8 cellular contexts compared by ENCODE assay signal in the genomic region with DNA sequence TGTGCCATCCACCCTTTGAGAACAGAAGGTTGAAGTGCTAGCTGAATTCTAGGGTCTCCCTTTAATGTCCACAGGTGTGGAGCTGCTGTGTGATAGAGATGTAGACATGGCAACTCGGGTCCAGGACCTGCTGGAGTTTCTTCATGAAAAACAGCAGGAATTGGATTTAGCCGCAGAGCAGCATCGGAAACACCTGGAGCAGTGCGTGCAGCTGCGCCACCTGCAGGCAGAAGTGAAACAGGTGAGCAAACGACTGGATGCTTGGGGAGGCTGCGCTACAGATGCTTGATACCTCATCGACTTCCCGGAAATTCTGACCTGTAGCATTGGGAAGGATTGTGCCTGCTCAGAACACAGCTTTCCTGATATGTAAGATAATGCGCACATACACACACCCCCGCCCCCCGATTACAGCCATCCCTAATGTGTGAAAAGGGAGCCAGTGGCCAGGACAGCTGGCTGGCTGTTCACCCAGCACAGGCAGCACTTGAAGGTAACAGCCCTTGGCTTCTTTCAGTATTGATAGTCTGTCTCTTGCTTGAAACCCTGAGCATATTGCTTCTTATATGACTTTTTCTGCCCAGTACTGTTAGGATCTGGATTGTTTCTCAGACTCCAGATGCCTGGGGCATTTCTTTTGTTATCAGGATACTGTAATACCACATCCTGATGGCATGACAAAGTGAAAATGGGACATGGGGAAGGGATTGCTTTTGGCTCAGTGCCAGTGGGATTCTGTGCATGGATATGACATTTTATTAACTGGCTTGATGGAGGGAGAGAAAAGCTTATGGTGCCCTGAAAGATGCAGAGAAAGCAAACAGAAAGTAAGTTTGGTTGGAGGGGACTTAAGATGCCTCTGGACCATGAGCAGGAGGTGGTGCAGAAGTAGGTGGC.
DNase-seq lines count a peak whose midpoint lies in the region; ATAC-seq, FAIRE-seq and TF ChIP-seq lines count a peak whose summit lies in the region.

No MANE protein-coding gene starts in this region.

- peaks cover 0 to 58% (median 29%) of the 10 kb centered on the region in 4 donors for H3K36me3 ChIP-seq in transverse colon

- peak; percentile 15 to 57; a peak in 3 of 5 replicates for TF ChIP-seq RAD21 in A549 (conservative IDR thresholded peaks at IDR 0.05 in 1 of 2, IDR thresholded peaks at IDR 0.05 in 1 of 2)

- WGBS in A549 (ENCODE audit: missing lambda C conversion rate) = 77% methylated on average over 12 of the region's 12 CpGs
- WGBS in transverse colon (ENCODE audit: low coverage in 1 of 2), 2 donors = 80% methylated on average over 12 of the region's 12 CpGs; no CpG with 5 or more reads in 1 of the 2 donors

- no peaks in the 10 kb centered on the region for H3K27me3 ChIP-seq in transverse colon

- CTCF ChIA-PET in A549 (lab: Yijun Ruan, JAX) = interaction anchor here (0.6 to 5.2 kb wide), 26 partner anchors 8 to 393 kb away, joined by 3 to 42 read pairs (median 4); no protein-coding TSS in a partner anchor

- H3K4me3 ChIP-seq in A549 = no peak overlapping the region
- H3K4me3 ChIP-seq in GM12875 (ENCODE audit: low read depth, low read length) = no peak overlapping the region
- no peak overlapping the region for H3K4me3 ChIP-seq in fibroblast of the aortic adventitia (ENCODE audit: low read depth, low read length)
- no peak overlapping the region for H3K4me3 ChIP-seq in transverse colon

- ATAC-seq in A549 = peak; percentile 41 to 69; a peak in 4 of 6 replicates
- ATAC-seq in GM18502 (IDR thresholded peaks at IDR 0.05; ENCODE audit: poor library complexity, unreplicated experiment) = no peak

- in situ Hi-C loops in transverse colon (cut with MboI; ENCODE audit: low pct_ligation_motif_present in 1 of 4, low pct_unique_long_range_greater_than_20kb in 1 of 4, low sequenced_read_pairs in 3 of 4) = loop anchor here in 3 of 4 donors (25.0 kb wide), 3 partner anchors 272 to 647 kb away; no protein-coding TSS in a partner anchor

- intact Hi-C loops in transverse colon (cut with DNase I; ENCODE audit: low total_unique reads) = no loop called here

- TF ChIP-seq EP300 in A549 (IDR thresholded peaks at IDR 0.05) (no peak), transverse colon (IDR thresholded peaks at IDR 0.05; ENCODE audit: low read depth) (no peak)

- TF ChIP-seq CTCF in A549 (IDR thresholded peaks at IDR 0.05) (peak; percentile 62), GM12875 (IDR thresholded peaks at IDR 0.05; ENCODE audit: borderline replicate concordance, insufficient read depth, low read depth, low read length) (peak; percentile 76), fibroblast of the aortic adventitia (IDR thresholded peaks at IDR 0.05; ENCODE audit: insufficient read depth, low read length) (peak; percentile 46), transverse colon (IDR thresholded peaks at IDR 0.05) (peak; percentile 32 to 40 (median 35))

- no peaks in the 10 kb centered on the region for H3K4me1 ChIP-seq in A549
- no peaks in the 10 kb centered on the region for H3K4me1 ChIP-seq in transverse colon

- H3K27ac ChIP-seq in A549 (no peak overlapping the region), transverse colon (no peak overlapping the region)

- no peak for FAIRE-seq in A549 (lab: Jason Lieb, UNC)

- POLR2A ChIA-PET in A549 (lab: Yijun Ruan, JAX) = no interaction called here

- DNase-seq in A549 (ENCODE audit: low read depth in 1 of 2, low spot score in 1 of 2) (peak; percentile 13 to 48), SHP77 treated with DMSO at 0.1 percent for 48 hours (lab: John Stamatoyannopoulos, UW) (peak; percentile 58), fibroblast of the aortic adventitia (ENCODE audit: low read depth) (no peak), transverse colon (no peak), GDM1 (lab: John Stamatoyannopoulos, UW) (no peak), NCI-H2107 (lab: John Stamatoyannopoulos, UW) (no peak)

- TF ChIP-seq POLR2A in A549 (IDR thresholded peaks at IDR 0.05; ENCODE audit: low read length) (no peak), transverse colon (IDR thresholded peaks at IDR 0.05) (no peak)

- H3K9me3 ChIP-seq in A549 (no peaks in the 10 kb centered on the region), transverse colon (no peaks in the 10 kb centered on the region)

- H3K4me2 ChIP-seq in A549 = no peak overlapping the region

TF ChIP-seq in A549, 52 proteins besides CTCF, POLR2A, EP300 and RAD21:
- TF ChIP-seq, protein P1, sequence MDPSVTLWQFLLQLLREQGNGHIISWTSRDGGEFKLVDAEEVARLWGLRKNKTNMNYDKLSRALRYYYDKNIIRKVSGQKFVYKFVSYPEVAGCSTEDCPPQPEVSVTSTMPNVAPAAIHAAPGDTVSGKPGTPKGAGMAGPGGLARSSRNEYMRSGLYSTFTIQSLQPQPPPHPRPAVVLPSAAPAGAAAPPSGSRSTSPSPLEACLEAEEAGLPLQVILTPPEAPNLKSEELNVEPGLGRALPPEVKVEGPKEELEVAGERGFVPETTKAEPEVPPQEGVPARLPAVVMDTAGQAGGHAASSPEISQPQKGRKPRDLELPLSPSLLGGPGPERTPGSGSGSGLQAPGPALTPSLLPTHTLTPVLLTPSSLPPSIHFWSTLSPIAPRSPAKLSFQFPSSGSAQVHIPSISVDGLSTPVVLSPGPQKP (IDR thresholded peaks at IDR 0.05; ENCODE audit: low read depth, low read length) = no peak
- no peak for TF ChIP-seq HDAC2 (IDR thresholded peaks at IDR 0.05)
- TF ChIP-seq POLR2AphosphoS2 (conservative IDR thresholded peaks at IDR 0.05; ENCODE audit: low read length) = no peak
- TF ChIP-seq EHMT2 (IDR thresholded peaks at IDR 0.05; ENCODE audit: low read depth) = no peak
- peak; percentile 51 for TF ChIP-seq SMC3 (IDR thresholded peaks at IDR 0.05)
TF ChIP-seq in A549: peak in this region for 1.

Comparison
In these comparisons a context has a peak if more than half of its experiments do, and no peak if none do; other contexts are left out.
1. DNase-seq: peak in A549 (2 of 2) and SHP77 treated with DMSO at 0.1 percent for 48 hours (single experiment); none in fibroblast of the aortic adventitia (single experiment), transverse colon (single experiment), GDM1 (single experiment) and NCI-H2107 (single experiment).
2. Peak in every context shown above with its lines, with median percentiles within 50 percentile points of each other: CTCF ChIP-seq.